In the genomic region with DNA sequence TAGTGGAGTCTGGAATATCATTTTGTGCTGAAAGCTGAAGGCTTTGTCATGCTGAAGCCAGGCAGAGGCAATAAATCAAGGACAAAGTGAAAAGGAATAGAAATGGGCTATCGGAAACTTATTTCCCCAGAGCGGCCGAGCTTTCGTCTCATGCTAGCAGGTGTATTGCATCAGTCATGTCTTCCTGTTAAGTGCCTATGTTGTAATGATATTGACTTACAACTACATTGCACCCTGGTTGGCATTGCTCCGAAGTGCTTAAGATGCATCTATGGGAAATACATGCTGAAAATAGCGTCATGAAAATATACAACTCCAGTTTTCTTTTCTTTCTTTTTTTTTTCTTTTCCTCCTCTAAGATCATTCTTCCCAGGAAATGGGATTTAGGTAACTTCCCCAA, we compare ENCODE assay signal across 21 cellular contexts.
"Had no signal": no experiment of that assay in that cellular context is flagged by ENCODE, and none has a peak within 500 bp of the region (broad histone marks: within the 10 kb centered on the region; RNA-seq: fewer than 3 reads in every experiment).

No MANE protein-coding gene starts in this region.

- H3K9me3 ChIP-seq: SJSA1 had no signal

- H3K27me3 ChIP-seq: SJSA1 had no signal

- H3K27ac ChIP-seq: SJSA1 had no signal

- ATAC-seq: activated CD8-positive, alpha-beta T cell treated with anti-CD3 and anti-CD28 coated beads for 36 hours; PC-3; SK-N-SH treated with all-trans-retinoic acid at 6 μM for 48 hours; T-helper 17 cell had no signal

- H3K4me3 ChIP-seq: SJSA1 had no signal

- H3K4me1 ChIP-seq: SJSA1 had no signal

- DNase-seq: activated CD4-positive, CD25-positive, alpha-beta regulatory T cell; activated CD8-positive, alpha-beta memory T cell treated with anti-CD3 and anti-CD28 coated beads, Interleukin-2, amount 50 U/mL, for 4 hours; activated CD8-positive, alpha-beta T cell treated with anti-CD3 and anti-CD28 coated beads for 36 hours; activated naive CD4-positive, alpha-beta T cell treated with anti-CD3 and anti-CD28 coated beads, Interleukin-2, amount 50 U/mL, for 16 hours; activated naive CD8-positive, alpha-beta T cell treated with anti-CD3 and anti-CD28 coated beads, Interleukin-2, amount 10 ng/mL, durations not matched to agents 7 days and 5 days; amniotic stem cell; Kasumi-1; KBM-7; NCI-H1048; NCI-H1930; NCI-H345; NCI-H510A; NCI-H526 treated with DMSO at 0.1 percent for 48 hours; NCI-H82; NK-92 treated with Interleukin-12 subunit alpha and Interleukin-12 subunit beta, amount 100 ng/mL, for 24 hours; PC-3; SHP77; T-helper 17 cell; T-helper 9 cell had no signal

- H3K36me3 ChIP-seq: SJSA1 had no signal
